ENCODE assay signal across 16 cellular contexts in the genomic region with DNA sequence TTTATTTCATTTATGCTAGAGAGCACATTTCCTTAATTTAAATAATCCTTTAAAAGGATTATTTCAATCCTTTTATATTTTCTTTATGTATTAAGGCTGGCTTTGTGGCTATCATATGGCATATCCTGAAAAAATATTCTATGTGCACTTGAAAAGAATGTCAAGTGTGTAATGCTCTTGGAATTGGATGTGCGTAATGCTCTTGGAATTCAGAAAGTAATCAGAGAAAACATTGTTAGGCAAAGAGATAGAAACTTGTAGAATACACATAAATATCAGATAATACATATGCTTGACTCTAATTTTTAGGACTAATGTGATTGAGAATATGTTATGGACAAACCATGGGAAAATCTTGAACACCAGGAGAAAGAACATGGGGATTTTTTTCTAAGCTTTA.
DNase-seq lines count a peak whose midpoint lies in the region; FAIRE-seq and TF ChIP-seq lines count a peak whose summit lies in the region.
"Had no signal": no experiment of that assay in that cellular context is flagged by ENCODE, and none has a peak within 500 bp of the region (broad histone marks: within the 10 kb centered on the region; RNA-seq: fewer than 3 reads in every experiment).

No MANE protein-coding gene starts in this region.

- no peaks in the 10 kb centered on the region for H3K36me3 Mint-ChIP-seq in Calu3 (ENCODE audit: insufficient read depth, unreplicated experiment)
- H3K36me3 Mint-ChIP-seq: activated CD4-positive, alpha-beta memory T cell treated with anti-CD3 and anti-CD28 coated beads for 36 hours; CD4-positive, CD25-positive, alpha-beta regulatory T cell had no signal

- intact Hi-C loops in Calu3 (cut with micrococcal nuclease; ENCODE audit: unreplicated experiment): no loop called here

- no peaks in the 10 kb centered on the region for H3K9me3 Mint-ChIP-seq in Calu3 (ENCODE audit: low read depth, unreplicated experiment)
- H3K9me3 Mint-ChIP-seq: activated CD4-positive, alpha-beta memory T cell treated with anti-CD3 and anti-CD28 coated beads for 36 hours had no signal

- CTCF ChIA-PET in Calu3 (lab: Charles Lee): no interaction called here

- DNase-seq in COLO829 (ENCODE audit: low spot score): peak; percentile 30
- DNase-seq in NCI-H226: peak; percentile 85
- DNase-seq in dedifferentiated amniotic fluid mesenchymal stem cell (ENCODE audit: extremely low spot score): peak; percentile 86
- DNase-seq in myocyte (ENCODE audit: low read depth): peak; percentile 20
- DNase-seq in Calu3: no peak
- DNase-seq in GM12892 (ENCODE audit: insufficient read length): no peak
- no peak for DNase-seq in AML-193 (lab: John Stamatoyannopoulos, UW)
- no peak for DNase-seq in ureter (ENCODE audit: low spot score)
- DNase-seq: activated CD4-positive, alpha-beta memory T cell treated with anti-CD3 and anti-CD28 coated beads for 36 hours; body of pancreas; CD4-positive, CD25-positive, alpha-beta regulatory T cell; effector CD4-positive, alpha-beta T cell; islet precursor cell; mucosa of descending colon; NCI-H2171 treated with DMSO at 0.1 percent for 48 hours; SIG-M5 had no signal

- FAIRE-seq in GM12892 (lab: Jason Lieb, UNC): no peak

- H3K4me1 Mint-ChIP-seq in Calu3 (ENCODE audit: low read depth, unreplicated experiment): no peaks in the 10 kb centered on the region
- H3K4me1 Mint-ChIP-seq: CD4-positive, CD25-positive, alpha-beta regulatory T cell had no signal

- no peak overlapping the region for H3K4me3 Mint-ChIP-seq in Calu3 (ENCODE audit: low read depth, unreplicated experiment)
- H3K4me3 Mint-ChIP-seq: activated CD4-positive, alpha-beta memory T cell treated with anti-CD3 and anti-CD28 coated beads for 36 hours; CD4-positive, CD25-positive, alpha-beta regulatory T cell had no signal

- no peaks in the 10 kb centered on the region for H3K27me3 Mint-ChIP-seq in Calu3 (ENCODE audit: unreplicated experiment)
- H3K27me3 Mint-ChIP-seq: activated CD4-positive, alpha-beta memory T cell treated with anti-CD3 and anti-CD28 coated beads for 36 hours; CD4-positive, CD25-positive, alpha-beta regulatory T cell had no signal

- TF ChIP-seq CTCF in Calu3 (IDR thresholded peaks at IDR 0.05; ENCODE audit: unreplicated experiment): no peak

- TF ChIP-seq POLR2A in GM12892 (IDR thresholded peaks at IDR 0.05; ENCODE audit: low read depth, low read length): no peak

- no peak overlapping the region for H3K27ac Mint-ChIP-seq in Calu3 (ENCODE audit: unreplicated experiment)
- H3K27ac Mint-ChIP-seq: activated CD4-positive, alpha-beta memory T cell treated with anti-CD3 and anti-CD28 coated beads for 36 hours; CD4-positive, CD25-positive, alpha-beta regulatory T cell had no signal

- no TSS peak for BruUV-seq in Calu3 (replicated peaks; lab: Mats Ljungman, UMichigan)

Comparison
In these comparisons a context has a peak if more than half of its experiments do, and no peak if none do; other contexts are left out.
1. DNase-seq: peak in COLO829 (single experiment), NCI-H226 (single experiment), dedifferentiated amniotic fluid mesenchymal stem cell (single experiment) and myocyte (single experiment); none in Calu3 (single experiment), GM12892 (single experiment), AML-193 (0 of 2) and ureter (single experiment).